In genomic region chr9:110555971-110556370, GRCh38 we compare ENCODE assay signal across 9 cellular contexts. TPM values are rescaled to one million over a fixed set of nuclear protein-coding genes. Genes with fewer than 3 reads are reported as not detected.
DNase-seq lines count a peak whose midpoint lies in the region; ATAC-seq and TF ChIP-seq lines count a peak whose summit lies in the region.
"Had no signal": no experiment of that assay in that cellular context is flagged by ENCODE, and none has a peak within 500 bp of the region (broad histone marks: within the 10 kb centered on the region; RNA-seq: fewer than 3 reads in every experiment).

No MANE protein-coding gene starts in this region.

- H3K9me3 ChIP-seq in esophagus muscularis mucosa, result no peaks in the 10 kb centered on the region
- H3K9me3 ChIP-seq in mesenchymal stem cell (ENCODE audit: control insufficient read depth, low read length), result no peaks in the 10 kb centered on the region
- H3K9me3 ChIP-seq in transverse colon, result no peaks in the 10 kb centered on the region

- H3K4me1 ChIP-seq in esophagus muscularis mucosa (peaks cover 9 to 62% (median 50%) of the 10 kb centered on the region in 4 donors), mesenchymal stem cell (ENCODE audit: control insufficient read depth, insufficient read depth, low read depth, low read length) (no peaks in the 10 kb centered on the region), transverse colon (peaks cover 0 to 5% (median 0%) of the 10 kb centered on the region in 4 donors), foreskin keratinocyte (no peaks in the 10 kb centered on the region)
- H3K4me1 ChIP-seq: neural progenitor cell had no signal

- no peak overlapping the region for H3K23ac ChIP-seq in mesenchymal stem cell (ENCODE audit: low read length in 2 of 2)

- in situ Hi-C loops in transverse colon (cut with MboI; ENCODE audit: low pct_ligation_motif_present in 1 of 4, low pct_unique_long_range_greater_than_20kb in 1 of 4, low sequenced_read_pairs in 3 of 4), result no loop called here

- ATAC-seq in GM21717 (IDR thresholded peaks at IDR 0.05; ENCODE audit: unreplicated experiment), result no peak
- ATAC-seq in foreskin keratinocyte, result no peak

- TF ChIP-seq POLR2A in esophagus muscularis mucosa (IDR thresholded peaks at IDR 0.05; ENCODE audit: low read depth) (no peak), transverse colon (IDR thresholded peaks at IDR 0.05) (no peak)

- H3K27ac ChIP-seq in esophagus muscularis mucosa (replicated peaks in 1 of 4), result peak overlapping the region; percentile 61 to 76 (median 68)
- H3K27ac ChIP-seq in mesenchymal stem cell (ENCODE audit: low read length, poor library complexity, severe bottlenecking), result peak overlapping the region; percentile 29
- peak overlapping the region; percentile 20 to 66 (median 44) for H3K27ac ChIP-seq in transverse colon
- no peak overlapping the region for H3K27ac ChIP-seq in foreskin keratinocyte
- H3K27ac ChIP-seq: neural progenitor cell had no signal

- no peak overlapping the region for H2BK15ac ChIP-seq in mesenchymal stem cell (ENCODE audit: low read depth, poor library complexity, severe bottlenecking)

- H4K91ac ChIP-seq in mesenchymal stem cell (ENCODE audit: low read length), result no peak overlapping the region

- H3K14ac ChIP-seq in mesenchymal stem cell (ENCODE audit: low read length in 2 of 2), result no peak overlapping the region

- H2BK120ac ChIP-seq in mesenchymal stem cell (ENCODE audit: low read depth, low read length), result no peak overlapping the region

- no peak overlapping the region for H3K4ac ChIP-seq in mesenchymal stem cell (ENCODE audit: low read depth in 1 of 2, low read length in 2 of 2)

- H2BK5ac ChIP-seq in mesenchymal stem cell (ENCODE audit: low read depth, low read length, poor library complexity, severe bottlenecking), result no peak overlapping the region

- H3K79me1 ChIP-seq in mesenchymal stem cell (replicated peaks; ENCODE audit: low read length, poor library complexity, severe bottlenecking), result no peaks in the 10 kb centered on the region

- 6% methylated on average over 3 of the region's 3 CpGs for WGBS in esophagus muscularis mucosa
- 0% methylated on average over 1 of the region's 3 CpGs for WGBS in mesenchymal stem cell
- 33 to 38% methylated on average over 3 of the region's 3 CpGs for WGBS in transverse colon (ENCODE audit: low coverage in 1 of 2), 2 donors

- H3K4me3 ChIP-seq in esophagus muscularis mucosa, result peak overlapping the region in 2 of 4 donors; percentile 1 to 24
- no peak overlapping the region for H3K4me3 ChIP-seq in mesenchymal stem cell (ENCODE audit: insufficient read depth in 1 of 2, low read depth in 1 of 2, low read length in 2 of 2)
- no peak overlapping the region for H3K4me3 ChIP-seq in transverse colon
- H3K4me3 ChIP-seq: neural progenitor cell had no signal

- DNase-seq in NCI-H460 (ENCODE audit: extremely low read depth, low read depth), result peak; percentile 25
- no peak for DNase-seq in esophagus muscularis mucosa (ENCODE audit: extremely low spot score)
- DNase-seq in mesenchymal stem cell, result peak; percentile 90
- peak; percentile 24 for DNase-seq in transverse colon
- no peak for DNase-seq in NOMO-1 treated with DMSO at 0.1 percent for 48 hours (lab: John Stamatoyannopoulos, UW; ENCODE audit: unreplicated experiment)
- DNase-seq in foreskin keratinocyte, result no peak
- DNase-seq: activated CD4-positive, CD25-positive, alpha-beta regulatory T cell had no signal

- TF ChIP-seq CTCF in esophagus muscularis mucosa (IDR thresholded peaks at IDR 0.05), result no peak
- no peak for TF ChIP-seq CTCF in transverse colon (IDR thresholded peaks at IDR 0.05)
- no peak for TF ChIP-seq CTCF in foreskin keratinocyte (conservative IDR thresholded peaks at IDR 0.05)

- H2BK12ac ChIP-seq in mesenchymal stem cell (ENCODE audit: low read length in 2 of 2), result no peak overlapping the region

- no peak overlapping the region for H4K8ac ChIP-seq in mesenchymal stem cell (ENCODE audit: low read length)

- no peak overlapping the region for H3K4me2 ChIP-seq in mesenchymal stem cell (ENCODE audit: low read length, poor library complexity, severe bottlenecking)
- H3K4me2 ChIP-seq: neural progenitor cell had no signal

- peak; percentile 52 for TF ChIP-seq EP300 in esophagus muscularis mucosa (IDR thresholded peaks at IDR 0.05)
- peak; percentile 15 for TF ChIP-seq EP300 in transverse colon (IDR thresholded peaks at IDR 0.05; ENCODE audit: low read depth)

- no peak overlapping the region for H3K18ac ChIP-seq in mesenchymal stem cell (ENCODE audit: low read depth in 1 of 2, low read length in 2 of 2)

- H2AK5ac ChIP-seq in mesenchymal stem cell (ENCODE audit: low read length, severe bottlenecking), result no peak overlapping the region

- H3K36me3 ChIP-seq in esophagus muscularis mucosa, result no peaks in the 10 kb centered on the region
- peaks cover 0 to 5% of the 10 kb centered on the region in 2 experiments for H3K36me3 ChIP-seq in mesenchymal stem cell (ENCODE audit: control insufficient read depth in 1 of 2, insufficient read depth in 2 of 2, low read depth in 1 of 2, low read length in 2 of 2)
- H3K36me3 ChIP-seq in transverse colon, result no peaks in the 10 kb centered on the region
- H3K36me3 ChIP-seq: neural progenitor cell had no signal

- no peak overlapping the region for H2AFZ ChIP-seq in mesenchymal stem cell (ENCODE audit: low read depth, low read length)
- H2AFZ ChIP-seq: neural progenitor cell had no signal

- H3K27me3 ChIP-seq in esophagus muscularis mucosa (no peaks in the 10 kb centered on the region), mesenchymal stem cell (ENCODE audit: control insufficient read depth in 1 of 2, insufficient read depth in 1 of 2, low read length in 2 of 2) (no peaks in the 10 kb centered on the region), transverse colon (no peaks in the 10 kb centered on the region), foreskin keratinocyte (no peaks in the 10 kb centered on the region)
- H3K27me3 ChIP-seq: neural progenitor cell had no signal

- intact Hi-C loops in esophagus muscularis mucosa (cut with DNase I), result no loop called here
- intact Hi-C loops in transverse colon (cut with DNase I; ENCODE audit: low total_unique reads), result no loop called here

- peak overlapping the region; percentile 64 for H3K9ac ChIP-seq in mesenchymal stem cell (ENCODE audit: low read length)
- H3K9ac ChIP-seq: neural progenitor cell had no signal

RNA-seq across cellular contexts. Expression of gene SVEP1, which starts 23.6 kb away (rescaled TPM):
- total RNA-seq in NCI-H460 (2014; rRNA removed; shearing (Covaris generic)), result 0.89 and 0.97 TPM in 2 replicates
- polyA plus RNA-seq in NCI-H460 (2014; cell fraction: nucleus; rRNA removed), result 0.14 and 1.4 TPM in 2 replicates
- total RNA-seq in esophagus muscularis mucosa, result 10 to 100 TPM; 41.9 to 71.6 (median 60.6) TPM
- 17.6 TPM for polyA plus RNA-seq in mesenchymal stem cell (2013, experiment 1 of 2)
- polyA plus RNA-seq in mesenchymal stem cell (2013, experiment 2 of 2), result 16.0 TPM
- 10 to 100 TPM; 13.9 to 26.8 (median 17.4) TPM for total RNA-seq in transverse colon
- total RNA-seq in foreskin keratinocyte, result under 0.01 TPM in 1 of 2 replicates, not detected in the other
- not detected in 2 replicates for polyA plus RNA-seq in foreskin keratinocyte

Comparison
In these comparisons a context has a peak if more than half of its experiments do, and no peak if none do; other contexts are left out.
1. DNase-seq: peak in NCI-H460 (single experiment), mesenchymal stem cell (single experiment) and transverse colon (single experiment); none in esophagus muscularis mucosa (single experiment), NOMO-1 treated with DMSO at 0.1 percent for 48 hours (single experiment) and foreskin keratinocyte (0 of 2).